Comparison of ENCODE assay signal across 8 cellular contexts in genomic region chr15:22786868-22787698, GRCh38. TPM values are rescaled to one million over a fixed set of nuclear protein-coding genes. Genes with fewer than 3 reads are reported as not detected.
A peak's percentile ranks its signal among the peaks of the same experiment; 100 is the strongest.
DNase-seq lines count a peak whose midpoint lies in the region; ATAC-seq and TF ChIP-seq lines count a peak whose summit lies in the region.

No MANE protein-coding gene starts in this region.

- peak overlapping the region; percentile 83 to 95 (median 93) for H3K27ac ChIP-seq in stomach

- H3K27me3 ChIP-seq in stomach, result peaks cover 0 to 8% (median 0%) of the 10 kb centered on the region in 3 donors

- peaks cover 0 to 27% (median 12%) of the 10 kb centered on the region in 4 donors for H3K4me1 ChIP-seq in stomach

- H3K4me3 Mint-ChIP-seq in dendritic cell treated with granulocyte-macrophage colony-stimulating factor and Interleukin-4, amounts not matched to agents 40 ng/mL and 50 ng/mL, for 4 days, result peak overlapping the region; percentile 86

- TF ChIP-seq CTCF in lower leg skin (IDR thresholded peaks at IDR 0.05) (no peak), stomach (IDR thresholded peaks at IDR 0.05) (no peak)

- DNase-seq in Ammon's horn (ENCODE audit: low spot score) (peak; percentile 28), SW480 (ENCODE audit: low spot score) (peak; percentile 24), lower leg skin (ENCODE audit: low spot score in 2 of 2) (no peak), stomach (peak; percentile 30), NCI-H2196 treated with DMSO at 0.1 percent for 48 hours (lab: John Stamatoyannopoulos, UW; ENCODE audit: unreplicated experiment) (no peak)

- peak; percentile 25 for ATAC-seq in GM18909 (IDR thresholded peaks at IDR 0.05; ENCODE audit: poor library complexity, unreplicated experiment)
- peak; percentile 35 for ATAC-seq in HG03135 (IDR thresholded peaks at IDR 0.05; ENCODE audit: unreplicated experiment)

- peaks cover 14% of the 10 kb centered on the region for H3K4me1 Mint-ChIP-seq in dendritic cell treated with granulocyte-macrophage colony-stimulating factor and Interleukin-4, amounts not matched to agents 40 ng/mL and 50 ng/mL, for 4 days (ENCODE audit: low read depth)

- H3K36me3 ChIP-seq in stomach, result peaks cover 0 to 6% (median 0%) of the 10 kb centered on the region in 4 donors

- 3 to 19% methylated on average over 16 to 54 of the region's 83 CpGs for WGBS in lower leg skin, 2 donors
- WGBS in stomach, 5 donors, result 1 to 9% (median 3%) methylated on average over 26 to 78 of the region's 83 CpGs

- peak overlapping the region; percentile 60 for H3K27ac Mint-ChIP-seq in dendritic cell treated with granulocyte-macrophage colony-stimulating factor and Interleukin-4, amounts not matched to agents 40 ng/mL and 50 ng/mL, for 4 days

- peaks cover 10% of the 10 kb centered on the region for H3K9me3 Mint-ChIP-seq in dendritic cell treated with granulocyte-macrophage colony-stimulating factor and Interleukin-4, amounts not matched to agents 40 ng/mL and 50 ng/mL, for 4 days

- no peak for TF ChIP-seq POLR2A in lower leg skin (IDR thresholded peaks at IDR 0.05)
- no peak for TF ChIP-seq POLR2A in stomach (IDR thresholded peaks at IDR 0.05)

- no peak for TF ChIP-seq EP300 in stomach (IDR thresholded peaks at IDR 0.05)

- peak overlapping the region; percentile 30 for H3K4me3 ChIP-seq in lower leg skin (ENCODE audit: low read depth, poor library complexity, severe bottlenecking)
- peak overlapping the region; percentile 80 to 95 (median 88) for H3K4me3 ChIP-seq in stomach

- intact Hi-C loops in dendritic cell treated with granulocyte-macrophage colony-stimulating factor and Interleukin-4, amounts not matched to agents 40 ng/mL and 50 ng/mL, for 4 days (cut with micrococcal nuclease), result loop anchor here (2.0 kb wide), 1 partner anchor 52 kb away; the partner anchor contains the start of gene NIPA2
- intact Hi-C loops in lower leg skin (cut with DNase I; ENCODE audit: low total_unique reads), result no loop called here
- intact Hi-C loops in stomach (cut with DNase I; ENCODE audit: low total_unique reads), result no loop called here

- H3K27me3 Mint-ChIP-seq in dendritic cell treated with granulocyte-macrophage colony-stimulating factor and Interleukin-4, amounts not matched to agents 40 ng/mL and 50 ng/mL, for 4 days, result peaks cover 5% of the 10 kb centered on the region

- H3K9me3 ChIP-seq in stomach, result peaks cover 0 to 9% (median 3%) of the 10 kb centered on the region in 4 donors

- H3K36me3 Mint-ChIP-seq in dendritic cell treated with granulocyte-macrophage colony-stimulating factor and Interleukin-4, amounts not matched to agents 40 ng/mL and 50 ng/mL, for 4 days (ENCODE audit: low read depth), result peaks cover 8% of the 10 kb centered on the region

RNA-seq across cellular contexts. Expression of gene NIPA1, which starts 0.6 kb away (rescaled TPM):
- total RNA-seq in lower leg skin, result 10 to 100 TPM in 3 of 4 donors, 1 to 10 TPM in 1; 7.0 to 17.3 (median 13.1) TPM
- total RNA-seq in stomach, result 10 to 100 TPM in 4 of 5 donors, 1 to 10 TPM in 1; 1.7 to 19.1 (median 12.9) TPM
- polyA plus RNA-seq in stomach, result 1 to 10 TPM; 2.9 to 4.6 (median 3.5) TPM

RNA-seq across cellular contexts. Expression of gene NIPA2, which starts 51.4 kb away (rescaled TPM):
- total RNA-seq in lower leg skin (10 to 100 TPM; 19.3 to 36.8 (median 32.0) TPM), stomach (100 to 1,000 TPM in 1 of 5 donors, 10 to 100 TPM in 3, 1 to 10 TPM in 1; 1.2 to 280 (median 62.7) TPM)
- 10 to 100 TPM in 2 of 3 donors, 1 to 10 TPM in 1; 9.7 to 13.0 (median 12.5) TPM for polyA plus RNA-seq in stomach

Comparison
In these comparisons a context has a peak if more than half of its experiments do, and no peak if none do; other contexts are left out.
1. DNase-seq: peak in Ammon's horn (single experiment), SW480 (single experiment) and stomach (single experiment); none in lower leg skin (0 of 2) and NCI-H2196 treated with DMSO at 0.1 percent for 48 hours (single experiment).